10 cellular contexts compared by ENCODE assay signal in genomic region chr17:77778636-77779524, GRCh38.
A peak's percentile ranks its signal among the peaks of the same experiment; 100 is the strongest.
DNase-seq lines count a peak whose midpoint lies in the region; ATAC-seq, FAIRE-seq and TF ChIP-seq lines count a peak whose summit lies in the region.
"Had no signal": no experiment of that assay in that cellular context is flagged by ENCODE, and none has a peak within 500 bp of the region (broad histone marks: within the 10 kb centered on the region; RNA-seq: fewer than 3 reads in every experiment).

No MANE protein-coding gene starts in this region.

- H3K4me1 ChIP-seq in PC-3 (ENCODE audit: insufficient read depth, low read length) = no peaks in the 10 kb centered on the region
- no peaks in the 10 kb centered on the region for H3K4me1 ChIP-seq in Caco-2
- H3K4me1 ChIP-seq in neural progenitor cell = peaks cover 28% of the 10 kb centered on the region

- H3K4me1 Mint-ChIP-seq in Caco-2 (ENCODE audit: low read depth, unreplicated experiment) (no peaks in the 10 kb centered on the region), neural progenitor cell (peaks cover 29% of the 10 kb centered on the region)

- peaks cover 2% of the 10 kb centered on the region for H3K27me3 Mint-ChIP-seq in Caco-2 (ENCODE audit: insufficient read depth, unreplicated experiment)
- peaks cover 13% of the 10 kb centered on the region for H3K27me3 Mint-ChIP-seq in neural progenitor cell (ENCODE audit: insufficient read depth, low read depth)

- H3K27me3 ChIP-seq in PC-3 (ENCODE audit: low read length) (peaks cover 38% of the 10 kb centered on the region), Caco-2 (replicated peaks; ENCODE audit: control insufficient read depth, insufficient read depth, low read length) (no peaks in the 10 kb centered on the region; the same call in 1 of the 2 replicates), neural progenitor cell (no peaks in the 10 kb centered on the region)

- POLR2A ChIA-PET in PC-3 (lab: Charles Lee; ENCODE audit: unreplicated experiment) (no interaction called here), Caco-2 (lab: Charles Lee) (no interaction called here)

- CTCF ChIA-PET in PC-3 (lab: Charles Lee) = no interaction called here
- CTCF ChIA-PET in Caco-2 (lab: Charles Lee) = no interaction called here

- H3K9ac ChIP-seq in PC-3 (ENCODE audit: low read length) = no peak overlapping the region
- H3K9ac ChIP-seq in neural progenitor cell = no peak overlapping the region

- no peaks in the 10 kb centered on the region for H4K20me1 ChIP-seq in PC-3 (ENCODE audit: low read length)
- no peaks in the 10 kb centered on the region for H4K20me1 ChIP-seq in neural progenitor cell (ENCODE audit: low read depth)

- H3K9me3 ChIP-seq in PC-3 (ENCODE audit: low read length) (no peaks in the 10 kb centered on the region), Caco-2 (no peaks in the 10 kb centered on the region), neural progenitor cell (ENCODE audit: low read depth) (no peaks in the 10 kb centered on the region)

- TF ChIP-seq CTCF in PC-3 (conservative IDR thresholded peaks at IDR 0.05; ENCODE audit: low read depth, low read length) (no peak), fibroblast of pulmonary artery (IDR thresholded peaks at IDR 0.05; ENCODE audit: low read length, missing control alignments) (no peak), Caco-2 (IDR thresholded peaks at IDR 0.05; ENCODE audit: insufficient read depth in 1 of 2, low read depth in 1 of 2, low read length in 1 of 2, severe bottlenecking in 1 of 2, unreplicated experiment in 1 of 2) (no peak), neural progenitor cell (IDR thresholded peaks at IDR 0.05) (no peak), D721Med (IDR thresholded peaks at IDR 0.05; ENCODE audit: insufficient read depth, missing control alignments) (no peak)

- H3K27ac Mint-ChIP-seq in Caco-2 (ENCODE audit: unreplicated experiment) = no peak overlapping the region
- H3K27ac Mint-ChIP-seq in neural progenitor cell = no peak overlapping the region

- H3K36me3 Mint-ChIP-seq in Caco-2 (ENCODE audit: insufficient read depth, unreplicated experiment) = no peaks in the 10 kb centered on the region
- no peaks in the 10 kb centered on the region for H3K36me3 Mint-ChIP-seq in neural progenitor cell

- H3K4me3 Mint-ChIP-seq in Caco-2 (ENCODE audit: unreplicated experiment) (no peak overlapping the region), neural progenitor cell (no peak overlapping the region)
- H3K4me3 Mint-ChIP-seq: IgD-negative memory B cell had no signal

- H3K9me3 Mint-ChIP-seq in Caco-2 (ENCODE audit: unreplicated experiment) (no peaks in the 10 kb centered on the region), neural progenitor cell (peaks cover 11% of the 10 kb centered on the region)
- H3K9me3 Mint-ChIP-seq: IgD-negative memory B cell had no signal

- ATAC-seq in PC-3 (peak; percentile 36), GM18909 (IDR thresholded peaks at IDR 0.05; ENCODE audit: poor library complexity, unreplicated experiment) (no peak)

- H3K9me2 ChIP-seq in PC-3 (replicated peaks; ENCODE audit: low read length) = no peaks in the 10 kb centered on the region

- FAIRE-seq in D721Med (lab: Jason Lieb, UNC) = no peak

- DNase-seq in DMS 273 treated with DMSO at 0.1 percent for 48 hours (lab: John Stamatoyannopoulos, UW) = peak; percentile 92
- DNase-seq in PC-3 = no peak
- DNase-seq in fibroblast of pulmonary artery (ENCODE audit: low read depth) = peak; percentile 10
- peak; percentile 80 to 99 (median 89) for DNase-seq in posterior cingulate gyrus
- DNase-seq in Caco-2 = no peak
- no peak for DNase-seq in neural progenitor cell (ENCODE audit: low spot score)
- DNase-seq in D721Med (ENCODE audit: insufficient read length, low spot score) = no peak
- DNase-seq: T1000 had no signal

- H3F3A ChIP-seq in PC-3 (ENCODE audit: low read length, unreplicated experiment) = no peaks in the 10 kb centered on the region
- peaks cover 12% of the 10 kb centered on the region for H3F3A ChIP-seq in neural progenitor cell (ENCODE audit: low read depth)

- intact Hi-C loops in PC-3 (cut with micrococcal nuclease) = no loop called here
- intact Hi-C loops in posterior cingulate gyrus (cut with DNase I) = loop anchor here (1.0 kb wide), 1 partner anchor 45 kb away; no protein-coding TSS in a partner anchor
- intact Hi-C loops in Caco-2 (cut with micrococcal nuclease; ENCODE audit: unreplicated experiment) = no loop called here

- H3K36me3 ChIP-seq in PC-3 (ENCODE audit: low read depth, low read length) = no peaks in the 10 kb centered on the region
- no peaks in the 10 kb centered on the region for H3K36me3 ChIP-seq in Caco-2 (ENCODE audit: control insufficient read depth, insufficient read depth, low read length)
- H3K36me3 ChIP-seq in neural progenitor cell = no peaks in the 10 kb centered on the region

- H3K4me3 ChIP-seq in PC-3 (ENCODE audit: low read length) (no peak overlapping the region), fibroblast of pulmonary artery (replicated peaks; ENCODE audit: low read depth, low read length) (no peak overlapping the region), Caco-2 (ENCODE audit: low read depth, low read length) (no peak overlapping the region), neural progenitor cell (no peak overlapping the region)

- H3K79me2 ChIP-seq in PC-3 (ENCODE audit: low read length) = no peaks in the 10 kb centered on the region
- H3K79me2 ChIP-seq in neural progenitor cell (ENCODE audit: low read depth) = no peaks in the 10 kb centered on the region

- H3K4me2 ChIP-seq in PC-3 (ENCODE audit: low read length) = no peak overlapping the region
- no peak overlapping the region for H3K4me2 ChIP-seq in neural progenitor cell

- H3K27ac ChIP-seq in PC-3 (ENCODE audit: low read length) (no peak overlapping the region), neural progenitor cell (no peak overlapping the region)

- H2AFZ ChIP-seq in PC-3 (ENCODE audit: low read length) (no peak overlapping the region), neural progenitor cell (replicated peaks) (no peak overlapping the region)

- BruUV-seq in PC-3 (replicated peaks; lab: Mats Ljungman, UMichigan) (no TSS peak), Caco-2 (replicated peaks; lab: Mats Ljungman, UMichigan) (no TSS peak)

Comparison
In these comparisons a context has a peak if more than half of its experiments do, and no peak if none do; other contexts are left out.
1. DNase-seq: peak in DMS 273 treated with DMSO at 0.1 percent for 48 hours (single experiment), fibroblast of pulmonary artery (single experiment) and posterior cingulate gyrus (10 of 10); none in PC-3 (single experiment), Caco-2 (0 of 2), neural progenitor cell (single experiment) and D721Med (single experiment).